Comparison of ENCODE assay signal across 8 cellular contexts in genomic region chr1:244919320-244920282, GRCh38. TPM values are rescaled to one million over a fixed set of nuclear protein-coding genes. Genes with fewer than 3 reads are reported as not detected.
DNase-seq lines count a peak whose midpoint lies in the region; ATAC-seq and TF ChIP-seq lines count a peak whose summit lies in the region.

No MANE protein-coding gene starts in this region.

- H3K23ac ChIP-seq in IMR-90 (ENCODE audit: low read depth, low read length) = no peak overlapping the region

- ATAC-seq in IMR-90 (ENCODE audit: low read depth) = no peak
- no peak for ATAC-seq in HG02981 (IDR thresholded peaks at IDR 0.05; ENCODE audit: unreplicated experiment)

- DNase-seq in ELR (ENCODE audit: low read depth) = peak; percentile 12
- no peak for DNase-seq in IMR-90
- peak; percentile 15 for DNase-seq in cerebellum (ENCODE audit: low spot score)
- DNase-seq in nucleus accumbens (lab: John Stamatoyannopoulos, UW) = no peak
- no peak for DNase-seq in GOT3 (lab: John Stamatoyannopoulos, UW)
- no peak for DNase-seq in head of caudate nucleus

- H2BK20ac ChIP-seq in IMR-90 (ENCODE audit: low read depth, low read length) = no peak overlapping the region

- no peak for TF ChIP-seq POLR2A in IMR-90 (IDR thresholded peaks at IDR 0.05; ENCODE audit: low read depth, low read length)

- H3K56ac ChIP-seq in IMR-90 (ENCODE audit: extremely low read depth, insufficient read depth, low read length) = no peak overlapping the region

- H2BK15ac ChIP-seq in IMR-90 (ENCODE audit: low read depth, low read length) = no peak overlapping the region

- no peak for TF ChIP-seq RAD21 in IMR-90 (IDR thresholded peaks at IDR 0.05; ENCODE audit: low read length)

- H3K18ac ChIP-seq in IMR-90 (ENCODE audit: low read depth, low read length) = no peak overlapping the region

- H3K4me1 ChIP-seq in IMR-90 (ENCODE audit: control insufficient read depth, insufficient read depth, low read length) (no peaks in the 10 kb centered on the region), neuron (ENCODE audit: insufficient read depth, low read length) (peaks cover 4% of the 10 kb centered on the region)

- no peaks in the 10 kb centered on the region for H4K20me1 ChIP-seq in IMR-90 (ENCODE audit: insufficient read depth, low read length)

- no TSS peak for BruUV-seq in IMR-90 (replicated peaks; lab: Mats Ljungman, UMichigan)

- intact Hi-C loops in IMR-90 (cut with micrococcal nuclease) = loop anchor here (2.0 kb wide), 1 partner anchor 57 kb away; no protein-coding TSS in a partner anchor
- intact Hi-C loops in head of caudate nucleus (cut with DNase I) = loop anchor here (2.0 kb wide), 1 partner anchor 55 kb away; the partner anchor contains the start of gene HNRNPU

- peak overlapping the region; percentile 34; the same call in 1 of the 2 replicates for H3K9ac ChIP-seq in IMR-90 (ENCODE audit: low read depth, low read length)

- no peaks in the 10 kb centered on the region for H3K79me1 ChIP-seq in IMR-90 (ENCODE audit: low read depth in 1 of 2, low read length in 2 of 2)

- H2AK5ac ChIP-seq in IMR-90 (ENCODE audit: low read depth, low read length) = no peak overlapping the region

- H2AFZ ChIP-seq in IMR-90 (replicated peaks; ENCODE audit: low read length, poor library complexity) = peak overlapping the region; percentile 84
- peak overlapping the region; percentile 71 for H2AFZ ChIP-seq in neuron (ENCODE audit: low read depth, low read length)

- no peaks in the 10 kb centered on the region; the same call in 1 of the 2 replicates for H3K27me3 ChIP-seq in IMR-90 (ENCODE audit: control insufficient read depth, insufficient read depth, low read length)
- H3K27me3 ChIP-seq in neuron (ENCODE audit: insufficient read depth, low read length) = peaks cover 35% of the 10 kb centered on the region

- H3K9me3 ChIP-seq in IMR-90 (ENCODE audit: control insufficient read depth, insufficient read depth, low read length) = no peaks in the 10 kb centered on the region
- no peaks in the 10 kb centered on the region for H3K9me3 ChIP-seq in neuron (ENCODE audit: low read length)

- in situ Hi-C loops in IMR-90 (cut with MboI; ENCODE audit: low sequenced_read_pairs) = no loop called here

- peak overlapping the region; percentile 87 for H3K4me2 ChIP-seq in IMR-90 (ENCODE audit: low read depth, low read length)

- no peak overlapping the region for H3K4ac ChIP-seq in IMR-90 (ENCODE audit: low read depth, low read length)

- POLR2A ChIA-PET in IMR-90 (lab: Charles Lee; ENCODE audit: unreplicated experiment) = no interaction called here

- no peak for TF ChIP-seq CTCF in IMR-90 (conservative IDR thresholded peaks at IDR 0.05; ENCODE audit: low read depth, low read length)

- no peak overlapping the region for H4K8ac ChIP-seq in IMR-90 (ENCODE audit: low read depth in 2 of 2, low read length in 2 of 2)

- no peak overlapping the region for H2BK5ac ChIP-seq in IMR-90 (ENCODE audit: low read depth, low read length, poor library complexity, severe bottlenecking)

- no peak overlapping the region for H4K91ac ChIP-seq in IMR-90 (ENCODE audit: insufficient read depth, low read depth, low read length)

- dilution Hi-C loops in IMR-90 (cut with HindIII; ENCODE audit: low sequenced_read_pairs, unreplicated experiment) = no loop called here

- WGBS in IMR-90 (ENCODE audit: extremely low coverage in 2 of 2, insufficient read length in 1 of 2), 2 experiments = no CpG with 5 or more reads among the region's 9 CpGs

- no peak overlapping the region for H4K5ac ChIP-seq in IMR-90 (ENCODE audit: low read depth, low read length)

- H3K27ac ChIP-seq in IMR-90 (ENCODE audit: insufficient read depth, low read length) = no peak overlapping the region

- H3K4me3 ChIP-seq in IMR-90 (ENCODE audit: insufficient read depth, low read depth, low read length) (peak overlapping the region; percentile 52; the same call in 1 of the 2 replicates), neuron (ENCODE audit: low read length) (peak overlapping the region; percentile 47)

- H3K14ac ChIP-seq in IMR-90 (replicated peaks; ENCODE audit: low read depth, low read length) = no peak overlapping the region

- H3K9me1 ChIP-seq in IMR-90 (ENCODE audit: insufficient read depth, low read length) = no peaks in the 10 kb centered on the region

- H3K36me3 ChIP-seq in IMR-90 (ENCODE audit: control insufficient read depth, insufficient read depth, low read length) (no peaks in the 10 kb centered on the region), neuron (ENCODE audit: insufficient read depth, low read length) (no peaks in the 10 kb centered on the region)

- CTCF ChIA-PET in IMR-90 (lab: Yijun Ruan, JAX) = interaction anchor here (1.1 kb wide), 1 partner anchor 68 kb away, joined by 3 read pairs; no protein-coding TSS in a partner anchor

- H2AK9ac ChIP-seq in IMR-90 (replicated peaks; ENCODE audit: low read depth, low read length, poor library complexity) = no peak overlapping the region

- H2BK120ac ChIP-seq in IMR-90 (ENCODE audit: low read depth, low read length) = no peak overlapping the region

TF ChIP-seq in IMR-90, 13 proteins besides CTCF, POLR2A, EP300 and RAD21:
- TF ChIP-seq ELK1 (IDR thresholded peaks at IDR 0.05; ENCODE audit: borderline replicate concordance, low read depth, low read length) = no peak
- no peak for TF ChIP-seq RFX5 (IDR thresholded peaks at IDR 0.05; ENCODE audit: low read depth, low read length)
- TF ChIP-seq NFE2L2 (IDR thresholded peaks at IDR 0.05; ENCODE audit: low read depth, low read length) = no peak
- no peak for TF ChIP-seq CHD1 (IDR thresholded peaks at IDR 0.05; ENCODE audit: low read depth, low read length)
- no peak for TF ChIP-seq RCOR1 (IDR thresholded peaks at IDR 0.05; ENCODE audit: insufficient replicate concordance, low read length)
- no peak for TF ChIP-seq CEBPB (IDR thresholded peaks at IDR 0.05; ENCODE audit: low read depth, low read length)
- no peak for TF ChIP-seq BHLHE40 (IDR thresholded peaks at IDR 0.05; ENCODE audit: low read depth, low read length)
- no peak for TF ChIP-seq SMC3 (IDR thresholded peaks at IDR 0.05; ENCODE audit: low read depth, low read length)
- TF ChIP-seq MAFK (IDR thresholded peaks at IDR 0.05; ENCODE audit: low read depth, low read length) = no peak
- TF ChIP-seq MXI1 (IDR thresholded peaks at IDR 0.05; ENCODE audit: borderline replicate concordance, low read depth, low read length) = no peak
- TF ChIP-seq USF2 (IDR thresholded peaks at IDR 0.05; ENCODE audit: low read depth, low read length) = no peak
- TF ChIP-seq MAZ (IDR thresholded peaks at IDR 0.05; ENCODE audit: borderline replicate concordance, low read depth, low read length) = no peak
- no peak for TF ChIP-seq FOS (IDR thresholded peaks at IDR 0.05; ENCODE audit: low read depth, low read length)
TF ChIP-seq in IMR-90: peak in this region for 0.

RNA-seq across cellular contexts. Expression of gene HNRNPU, which starts 55.3 kb away (rescaled TPM):
- total RNA-seq in IMR-90 (2012; rRNA removed) (151 and 343 TPM in 2 replicates), cerebellum (402 TPM)
- 144 and 169 TPM in 2 replicates for polyA plus RNA-seq in IMR-90 (2012; rRNA removed)
- 41.1 and 87.3 TPM in 2 replicates for polyA plus RNA-seq in IMR-90 (2012; cell fraction: cytosol; rRNA removed)
- 31.2 and 90.2 TPM in 2 replicates for polyA plus RNA-seq in IMR-90 (2012; cell fraction: nucleus; rRNA removed; ENCODE audit: low replicate concordance)

Comparison
In these comparisons a context has a peak if more than half of its experiments do, and no peak if none do; other contexts are left out.
1. DNase-seq: peak in ELR (single experiment) and cerebellum (single experiment); none in IMR-90 (single experiment), nucleus accumbens (0 of 56), GOT3 (single experiment) and head of caudate nucleus (0 of 42).